Comparison of ENCODE assay signal across 22 cellular contexts in the genomic region with DNA sequence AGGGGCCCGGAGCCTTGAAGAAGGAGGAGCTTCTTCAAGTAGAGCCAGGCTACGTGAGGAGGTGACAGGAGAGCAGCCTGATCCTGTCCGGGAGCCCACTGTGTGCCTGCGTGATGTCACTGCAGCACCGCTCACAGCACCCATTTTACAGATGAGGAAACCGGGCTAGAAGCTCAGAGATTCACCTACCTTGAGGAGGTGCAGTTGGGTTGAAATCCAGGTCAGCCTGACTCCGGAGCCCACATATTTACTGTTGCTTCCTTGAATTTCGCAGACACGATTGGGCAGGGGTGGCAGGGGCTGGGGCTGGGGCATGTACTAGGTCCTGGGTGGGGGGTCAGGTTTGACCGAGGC. TPM values are rescaled to one million over a fixed set of nuclear protein-coding genes. Genes with fewer than 3 reads are reported as not detected.
DNase-seq lines count a peak whose midpoint lies in the region; ATAC-seq, FAIRE-seq and TF ChIP-seq lines count a peak whose summit lies in the region.
"Had no signal": no experiment of that assay in that cellular context is flagged by ENCODE, and none has a peak within 500 bp of the region (broad histone marks: within the 10 kb centered on the region; RNA-seq: fewer than 3 reads in every experiment).

No MANE protein-coding gene starts in this region.

- no peak for TF ChIP-seq POLR2A in heart left ventricle (IDR thresholded peaks at IDR 0.05)
- no peak for TF ChIP-seq POLR2A in K562 (conservative IDR thresholded peaks at IDR 0.05)
- no peak for TF ChIP-seq POLR2A in breast epithelium (IDR thresholded peaks at IDR 0.05)

- ATAC-seq in heart left ventricle = no peak
- peak; percentile 16 for ATAC-seq in K562
- no peak for ATAC-seq in upper lobe of right lung
- ATAC-seq in HG02884 (IDR thresholded peaks at IDR 0.05; ENCODE audit: unreplicated experiment) = no peak
- ATAC-seq in HG03571 (IDR thresholded peaks at IDR 0.05; ENCODE audit: unreplicated experiment) = no peak

- H3K4me3 Mint-ChIP-seq in mesothelial cell of epicardium = peak overlapping the region; percentile 74
- H3K4me3 Mint-ChIP-seq: activated T-helper 1 cell treated with anti-CD3 and anti-CD28 coated beads, Interleukin-12 subunit alpha, Interleukin-12 subunit beta, Interleukin-2, Interleukin-4 antibody, amounts not matched to agents 30 ng/mL and 10 ng/mL and 1 ng/mL, durations not matched to agents 14 hours and 24 hours and 36 hours had no signal

- H3K9me3 ChIP-seq in right atrium auricular region (no peaks in the 10 kb centered on the region), heart left ventricle (no peaks in the 10 kb centered on the region), K562 (replicated peaks; ENCODE audit: control insufficient read depth, insufficient read depth, low read depth, low read length) (no peaks in the 10 kb centered on the region), upper lobe of right lung (no peaks in the 10 kb centered on the region), breast epithelium (no peaks in the 10 kb centered on the region)
- H3K9me3 ChIP-seq: ovary had no signal

- no peak for FAIRE-seq in K562 (lab: Jason Lieb, UNC)

- TF ChIP-seq RAD21 in K562 (CRISPR knock-in tag; conservative IDR thresholded peaks at IDR 0.05 in 1 of 2, IDR thresholded peaks at IDR 0.05 in 1 of 2) = no peak

- H3K9me1 ChIP-seq in K562 (ENCODE audit: control insufficient read depth, insufficient read depth, low read length) = peaks cover 3% of the 10 kb centered on the region

- DNase-seq in right atrium auricular region (ENCODE audit: low spot score) = no peak
- DNase-seq in heart left ventricle = no peak
- DNase-seq in K562 (ENCODE audit: extremely low read depth in 1 of 4, low spot score in 3 of 4) = no peak
- no peak for DNase-seq in mesothelial cell of epicardium (ENCODE audit: low spot score in 2 of 2, unreplicated experiment in 2 of 2)
- no peak for DNase-seq in upper lobe of right lung
- no peak for DNase-seq in breast epithelium (ENCODE audit: low spot score in 2 of 2)
- DNase-seq: activated CD4-positive, alpha-beta T cell treated with anti-CD3 and anti-CD28 coated beads, Interleukin-2, amount 50 U/mL, for 48 hours; activated naive CD8-positive, alpha-beta T cell treated with anti-CD3 and anti-CD28 coated beads for 36 hours; effector memory CD4-positive, alpha-beta T cell; Kasumi-1; left cardiac atrium; NCI-H1105 treated with DMSO at 0.1 percent for 48 hours; NCI-H774; stimulated activated CD4-positive, alpha-beta T cell treated with anti-CD3 and anti-CD28 coated beads, Interleukin-12 subunit alpha, Interleukin-12 subunit beta, amount 100 ng/mL, for 4 hours; SW 1271 had no signal

- CTCF ChIA-PET in K562 (lab: Yijun Ruan, JAX; ENCODE audit: low intra/inter-chr PET ratio) = no interaction called here

- H3K4me2 ChIP-seq in K562 (ENCODE audit: insufficient read depth, low read length) = no peak overlapping the region

- peaks cover 76% of the 10 kb centered on the region for H3K4me1 Mint-ChIP-seq in mesothelial cell of epicardium

- intact Hi-C loops in heart left ventricle (cut with DNase I) (no loop called here), K562 (cut with micrococcal nuclease) (no loop called here), upper lobe of right lung (cut with DNase I) (no loop called here), breast epithelium (cut with DNase I; ENCODE audit: low total_unique reads) (no loop called here)

- 36 to 57% (median 55%) methylated on average over 3 to 10 of the region's 10 CpGs for WGBS in heart left ventricle, 4 donors
- WGBS in K562 (ENCODE audit: insufficient coverage, low coverage, missing lambda C conversion rate) = 5% methylated on average over 10 of the region's 10 CpGs

- TF ChIP-seq CTCF in right atrium auricular region (IDR thresholded peaks at IDR 0.05) (no peak), heart left ventricle (IDR thresholded peaks at IDR 0.05) (no peak), K562 (IDR thresholded peaks at IDR 0.05 in 2 of 3, conservative IDR thresholded peaks at IDR 0.05 in 1 of 3; ENCODE audit: insufficient read depth in 2 of 3, low read depth in 1 of 3, low read length in 3 of 3) (no peak), mesothelial cell of epicardium (IDR thresholded peaks at IDR 0.05; ENCODE audit: unreplicated experiment) (no peak), upper lobe of right lung (IDR thresholded peaks at IDR 0.05) (no peak), breast epithelium (IDR thresholded peaks at IDR 0.05) (no peak)

- no peak overlapping the region for H2AFZ ChIP-seq in K562 (ENCODE audit: low read depth, low read length)

- H3K27me3 Mint-ChIP-seq in mesothelial cell of epicardium (ENCODE audit: low read depth) = peaks cover 11% of the 10 kb centered on the region

- H3K4me3 ChIP-seq in right atrium auricular region (peak overlapping the region in 1 of 2 donors; percentile 31), heart left ventricle (peak overlapping the region in 1 of 12 donors; percentile 18), K562 (no peak overlapping the region), upper lobe of right lung (no peak overlapping the region), breast epithelium (no peak overlapping the region)

- POLR2A ChIA-PET in K562 (lab: Yijun Ruan, JAX) = no interaction called here

- H3K4me1 ChIP-seq in right atrium auricular region (peaks cover 0 to 69% of the 10 kb centered on the region in 2 donors), heart left ventricle (peaks cover 0 to 21% (median 8%) of the 10 kb centered on the region in 12 donors), K562 (replicated peaks in 1 of 2; ENCODE audit: control insufficient read depth in 2 of 2, insufficient read depth in 2 of 2, low read length in 2 of 2) (peaks cover 0 to 13% of the 10 kb centered on the region in 2 experiments; a peak in 2 of 5 replicates), upper lobe of right lung (peaks cover 8% of the 10 kb centered on the region), breast epithelium (no peaks in the 10 kb centered on the region)

- H3K9ac ChIP-seq in K562 (ENCODE audit: insufficient read depth in 1 of 2, low read depth in 2 of 2, low read length in 2 of 2) = no peak overlapping the region

- no peaks in the 10 kb centered on the region for H3K9me3 Mint-ChIP-seq in mesothelial cell of epicardium
- H3K9me3 Mint-ChIP-seq: activated naive CD8-positive, alpha-beta T cell treated with anti-CD3 and anti-CD28 coated beads for 36 hours; activated T-helper 1 cell treated with anti-CD3 and anti-CD28 coated beads, Interleukin-12 subunit alpha, Interleukin-12 subunit beta, Interleukin-2, Interleukin-4 antibody, amounts not matched to agents 30 ng/mL and 10 ng/mL and 1 ng/mL, durations not matched to agents 14 hours and 24 hours and 36 hours; type B pancreatic cell had no signal

- no peak for TF ChIP-seq EP300 in K562 (IDR thresholded peaks at IDR 0.05; ENCODE audit: low read length)

- peak overlapping the region; percentile 68 to 74 for H3K27ac ChIP-seq in right atrium auricular region
- H3K27ac ChIP-seq in heart left ventricle = peak overlapping the region in 1 of 12 donors; percentile 59
- H3K27ac ChIP-seq in K562 (ENCODE audit: extremely low read depth, low read depth, low read length) = no peak overlapping the region
- H3K27ac ChIP-seq in upper lobe of right lung = peak overlapping the region; percentile 24
- no peak overlapping the region for H3K27ac ChIP-seq in breast epithelium
- H3K27ac ChIP-seq: ovary had no signal

- H3K79me2 ChIP-seq in K562 (ENCODE audit: control insufficient read depth, insufficient read depth, low read length) = no peaks in the 10 kb centered on the region

- no TSS peak for BruUV-seq in K562 (replicated peaks; lab: Mats Ljungman, UMichigan)

- H3K36me3 ChIP-seq in right atrium auricular region (no peaks in the 10 kb centered on the region), heart left ventricle (no peaks in the 10 kb centered on the region), K562 (ENCODE audit: control insufficient read depth, insufficient read depth, low read length) (no peaks in the 10 kb centered on the region), upper lobe of right lung (no peaks in the 10 kb centered on the region), breast epithelium (no peaks in the 10 kb centered on the region)
- H3K36me3 ChIP-seq: ovary had no signal

- no peaks in the 10 kb centered on the region for H3K36me3 Mint-ChIP-seq in mesothelial cell of epicardium
- H3K36me3 Mint-ChIP-seq: activated naive CD8-positive, alpha-beta T cell treated with anti-CD3 and anti-CD28 coated beads for 36 hours; CD4-positive, CD25-positive, alpha-beta regulatory T cell; type B pancreatic cell had no signal

- H3K27me3 ChIP-seq in right atrium auricular region = no peaks in the 10 kb centered on the region
- H3K27me3 ChIP-seq in heart left ventricle = peaks cover 0 to 64% (median 13%) of the 10 kb centered on the region in 9 donors
- peaks cover 44 to 91% of the 10 kb centered on the region in 2 experiments for H3K27me3 ChIP-seq in K562 (ENCODE audit: control insufficient read depth in 2 of 2, insufficient read depth in 2 of 2, low read length in 2 of 2)
- peaks cover 32% of the 10 kb centered on the region for H3K27me3 ChIP-seq in upper lobe of right lung
- peaks cover 3 to 88% of the 10 kb centered on the region in 2 donors for H3K27me3 ChIP-seq in breast epithelium
- H3K27me3 ChIP-seq: ovary had no signal

- in situ Hi-C loops in K562 (cut with MboI) = no loop called here

- H3K27ac Mint-ChIP-seq in mesothelial cell of epicardium = peak overlapping the region; percentile 93
- H3K27ac Mint-ChIP-seq: activated naive CD8-positive, alpha-beta T cell treated with anti-CD3 and anti-CD28 coated beads for 36 hours; activated T-helper 1 cell treated with anti-CD3 and anti-CD28 coated beads, Interleukin-12 subunit alpha, Interleukin-12 subunit beta, Interleukin-2, Interleukin-4 antibody, amounts not matched to agents 30 ng/mL and 10 ng/mL and 1 ng/mL, durations not matched to agents 14 hours and 24 hours and 36 hours had no signal

- H4K20me1 ChIP-seq in K562 (replicated peaks; ENCODE audit: control insufficient read depth, insufficient read depth, low read length) = peaks cover 9% of the 10 kb centered on the region; the same call in 1 of the 2 replicates

RNA-seq across cellular contexts. Expression of a gene that starts 12.5 kb away (rescaled TPM):
- 100 to 1,000 TPM in 1 of 2 donors, 10 to 100 TPM in 1; 97.4 to 303 TPM for total RNA-seq in right atrium auricular region
- total RNA-seq in heart left ventricle = 10 to 100 TPM in 5 of 9 donors, 1 to 10 TPM in 4; 3.7 to 49.5 (median 17.4) TPM
- 10 to 100 TPM; 10.7 to 28.1 TPM for polyA plus RNA-seq in heart left ventricle
- total RNA-seq in K562 (2011; cell fraction: chromatin; rRNA removed; ENCODE audit: low replicate concordance) = not detected in 2 replicates
- total RNA-seq in K562 (2011; cell fraction: nucleolus; rRNA removed) = not detected in 2 replicates
- not detected in 2 replicates for total RNA-seq in K562 (2011; cell fraction: nucleoplasm; rRNA removed)
- not detected in 2 replicates for total RNA-seq in K562 (2014; rRNA removed)
- not detected in 2 replicates for total RNA-seq in K562 (2014; rRNA removed; fragmentation: Illumina TruSeq; extraction: Trizol)
- not detected in 2 replicates for total RNA-seq in K562 (2015; rRNA removed; fragmentation: Illumina TruSeq; extraction: Trizol)
- total RNA-seq in K562 (2021) = not detected in 2 replicates
- polyA plus RNA-seq in K562 (2011; rRNA removed) = not detected in 2 replicates
- not detected in 2 replicates for polyA plus RNA-seq in K562 (2011; cell fraction: cytosol; rRNA removed)
- not detected in 2 replicates for polyA plus RNA-seq in K562 (2011; cell fraction: nucleus; rRNA removed)
- not detected in 2 replicates for polyA plus RNA-seq in K562 (2012)
- polyA plus RNA-seq in K562 (2014; fragmentation: Illumina TruSeq; extraction: Trizol) = not detected in 2 replicates
- not detected for polyA plus RNA-seq in K562 (2014; fragmentation: Nextera tagmentation; extraction: Ambion mirVana)
- polyA plus RNA-seq in K562 (2014; rRNA removed) = not detected in 2 replicates
- polyA minus RNA-seq in K562 (2011; rRNA and poly(A)+ RNA removed) = not detected in 2 replicates
- polyA minus RNA-seq in K562 (2011; cell fraction: cytosol; rRNA and poly(A)+ RNA removed) = not detected in 2 replicates
- not detected in 2 replicates for polyA minus RNA-seq in K562 (2011; cell fraction: nucleus; rRNA and poly(A)+ RNA removed)
- 30.9 to 35.9 TPM (median 31.9 TPM) in 3 replicates for total RNA-seq in mesothelial cell of epicardium
- total RNA-seq in upper lobe of right lung = 12.9 TPM
- total RNA-seq in breast epithelium = under 1 TPM; 0.33 to 0.48 (median 0.44) TPM
- total RNA-seq: activated naive CD8-positive, alpha-beta T cell treated with anti-CD3 and anti-CD28 coated beads for 36 hours; CD4-positive, CD25-positive, alpha-beta regulatory T cell; mononuclear cell had no signal
- polyA plus RNA-seq: CD4-positive, CD25-positive, alpha-beta regulatory T cell had no signal

Comparison
In these comparisons a context has a peak if more than half of its experiments do, and no peak if none do; other contexts are left out.
1. H3K27ac ChIP-seq: peak in right atrium auricular region (2 of 2) and upper lobe of right lung (single experiment); none in K562 (single experiment) and breast epithelium (0 of 2).